Comparison of ENCODE assay signal across 8 cellular contexts in genomic region chr7:130071701-130072622, GRCh38. TPM values are rescaled to one million over a fixed set of nuclear protein-coding genes. Genes with fewer than 3 reads are reported as not detected.
A peak's percentile ranks its signal among the peaks of the same experiment; 100 is the strongest.
DNase-seq lines count a peak whose midpoint lies in the region; ATAC-seq and TF ChIP-seq lines count a peak whose summit lies in the region.

No MANE protein-coding gene starts in this region.

- no peak for ATAC-seq in activated CD8-positive, alpha-beta T cell treated with anti-CD3 and anti-CD28 coated beads, Interleukin-2, amount 10 ng/mL, durations not matched to agents 7 days and 5 days
- ATAC-seq in GM21786 (IDR thresholded peaks at IDR 0.05; ENCODE audit: unreplicated experiment) = no peak

- H3K4me1 Mint-ChIP-seq in activated CD8-positive, alpha-beta T cell treated with anti-CD3 and anti-CD28 coated beads, Interleukin-2, amount 10 ng/mL, durations not matched to agents 7 days and 5 days (ENCODE audit: low read depth) = peaks cover 28% of the 10 kb centered on the region
- H3K4me1 Mint-ChIP-seq in endothelial cell (ENCODE audit: unreplicated experiment) (peaks cover 23% of the 10 kb centered on the region), mesothelial cell of epicardium (peaks cover 49% of the 10 kb centered on the region)

- H3K4me3 Mint-ChIP-seq in activated CD8-positive, alpha-beta T cell treated with anti-CD3 and anti-CD28 coated beads, Interleukin-2, amount 10 ng/mL, durations not matched to agents 7 days and 5 days = peak overlapping the region; percentile 86
- H3K4me3 Mint-ChIP-seq in endothelial cell (ENCODE audit: unreplicated experiment) (peak overlapping the region; percentile 97), mesothelial cell of epicardium (peak overlapping the region; percentile 90)

- H3K27me3 Mint-ChIP-seq in activated CD8-positive, alpha-beta T cell treated with anti-CD3 and anti-CD28 coated beads, Interleukin-2, amount 10 ng/mL, durations not matched to agents 7 days and 5 days (ENCODE audit: low read depth) = no peaks in the 10 kb centered on the region
- H3K27me3 Mint-ChIP-seq in endothelial cell (ENCODE audit: unreplicated experiment) (peaks cover 8% of the 10 kb centered on the region), mesothelial cell of epicardium (ENCODE audit: low read depth) (no peaks in the 10 kb centered on the region)

- TF ChIP-seq CTCF in endothelial cell (IDR thresholded peaks at IDR 0.05; ENCODE audit: unreplicated experiment) = peak; percentile 83
- TF ChIP-seq CTCF in mesothelial cell of epicardium (IDR thresholded peaks at IDR 0.05; ENCODE audit: unreplicated experiment) = peak; percentile 89

- peak; percentile 49 for DNase-seq in GM04503 (ENCODE audit: low read depth)
- peak; percentile 64 for DNase-seq in HPDE6-E6E7 (ENCODE audit: extremely low spot score)
- DNase-seq in NCI-H774 (lab: John Stamatoyannopoulos, UW) = peak; percentile 62
- peak; percentile 70 for DNase-seq in activated CD8-positive, alpha-beta T cell treated with anti-CD3 and anti-CD28 coated beads, Interleukin-2, amount 10 ng/mL, durations not matched to agents 7 days and 5 days
- DNase-seq in endothelial cell (ENCODE audit: low spot score) = peak; percentile 67
- peak; percentile 28 to 63 for DNase-seq in mesothelial cell of epicardium (ENCODE audit: low spot score in 2 of 2, unreplicated experiment in 2 of 2)
- peak; percentile 65 for DNase-seq in stimulated activated CD8-positive, alpha-beta memory T cell treated with anti-CD3 and anti-CD28 coated beads, Interleukin-4, amount 100 ng/mL, for 48 hours

- peaks cover 10% of the 10 kb centered on the region for H3K36me3 Mint-ChIP-seq in activated CD8-positive, alpha-beta T cell treated with anti-CD3 and anti-CD28 coated beads, Interleukin-2, amount 10 ng/mL, durations not matched to agents 7 days and 5 days (ENCODE audit: low read depth)
- H3K36me3 Mint-ChIP-seq in endothelial cell (ENCODE audit: low read depth, unreplicated experiment) (peaks cover 4% of the 10 kb centered on the region), mesothelial cell of epicardium (peaks cover 8% of the 10 kb centered on the region)

- H3K27ac Mint-ChIP-seq in activated CD8-positive, alpha-beta T cell treated with anti-CD3 and anti-CD28 coated beads, Interleukin-2, amount 10 ng/mL, durations not matched to agents 7 days and 5 days = no peak overlapping the region
- H3K27ac Mint-ChIP-seq in endothelial cell (ENCODE audit: unreplicated experiment) (no peak overlapping the region), mesothelial cell of epicardium (peak overlapping the region; percentile 14)

- POLR2A ChIA-PET in activated CD8-positive, alpha-beta T cell treated with anti-CD3 and anti-CD28 coated beads, Interleukin-2, amount 10 ng/mL, durations not matched to agents 7 days and 5 days (lab: Charles Lee) = no interaction called here

- CTCF ChIA-PET in activated CD8-positive, alpha-beta T cell treated with anti-CD3 and anti-CD28 coated beads, Interleukin-2, amount 10 ng/mL, durations not matched to agents 7 days and 5 days (lab: Charles Lee) = interaction anchor here (0.6 to 3.5 kb wide), 29 partner anchors 8 to 760 kb away, joined by 3 to 27 read pairs (median 5); partner anchors contain the start of gene TMEM209

- no peaks in the 10 kb centered on the region for H3K9me3 Mint-ChIP-seq in activated CD8-positive, alpha-beta T cell treated with anti-CD3 and anti-CD28 coated beads, Interleukin-2, amount 10 ng/mL, durations not matched to agents 7 days and 5 days (ENCODE audit: insufficient read depth)
- H3K9me3 Mint-ChIP-seq in endothelial cell (ENCODE audit: unreplicated experiment) (no peaks in the 10 kb centered on the region), mesothelial cell of epicardium (no peaks in the 10 kb centered on the region)

RNA-seq across cellular contexts. Expression of gene KLHDC10, which starts 1.6 kb away (rescaled TPM):
- 10 to 100 TPM; 15.7 to 18.1 TPM for total RNA-seq in activated CD8-positive, alpha-beta T cell treated with anti-CD3 and anti-CD28 coated beads, Interleukin-2, amount 10 ng/mL, durations not matched to agents 7 days and 5 days
- total RNA-seq in endothelial cell (ENCODE audit: unreplicated experiment) = 28.8 TPM
- total RNA-seq in mesothelial cell of epicardium = 44.4 to 50.4 TPM (median 45.9 TPM) in 3 replicates

RNA-seq across cellular contexts. Expression of gene ZC3HC1, which starts 20.8 kb away (rescaled TPM):
- total RNA-seq in activated CD8-positive, alpha-beta T cell treated with anti-CD3 and anti-CD28 coated beads, Interleukin-2, amount 10 ng/mL, durations not matched to agents 7 days and 5 days = 10 to 100 TPM; 18.4 to 18.5 TPM
- total RNA-seq in endothelial cell (ENCODE audit: unreplicated experiment) (29.3 TPM), mesothelial cell of epicardium (21.0 to 25.7 TPM (median 22.4 TPM) in 3 replicates)
